ENCODE assay signal across 8 cellular contexts in the genomic region with DNA sequence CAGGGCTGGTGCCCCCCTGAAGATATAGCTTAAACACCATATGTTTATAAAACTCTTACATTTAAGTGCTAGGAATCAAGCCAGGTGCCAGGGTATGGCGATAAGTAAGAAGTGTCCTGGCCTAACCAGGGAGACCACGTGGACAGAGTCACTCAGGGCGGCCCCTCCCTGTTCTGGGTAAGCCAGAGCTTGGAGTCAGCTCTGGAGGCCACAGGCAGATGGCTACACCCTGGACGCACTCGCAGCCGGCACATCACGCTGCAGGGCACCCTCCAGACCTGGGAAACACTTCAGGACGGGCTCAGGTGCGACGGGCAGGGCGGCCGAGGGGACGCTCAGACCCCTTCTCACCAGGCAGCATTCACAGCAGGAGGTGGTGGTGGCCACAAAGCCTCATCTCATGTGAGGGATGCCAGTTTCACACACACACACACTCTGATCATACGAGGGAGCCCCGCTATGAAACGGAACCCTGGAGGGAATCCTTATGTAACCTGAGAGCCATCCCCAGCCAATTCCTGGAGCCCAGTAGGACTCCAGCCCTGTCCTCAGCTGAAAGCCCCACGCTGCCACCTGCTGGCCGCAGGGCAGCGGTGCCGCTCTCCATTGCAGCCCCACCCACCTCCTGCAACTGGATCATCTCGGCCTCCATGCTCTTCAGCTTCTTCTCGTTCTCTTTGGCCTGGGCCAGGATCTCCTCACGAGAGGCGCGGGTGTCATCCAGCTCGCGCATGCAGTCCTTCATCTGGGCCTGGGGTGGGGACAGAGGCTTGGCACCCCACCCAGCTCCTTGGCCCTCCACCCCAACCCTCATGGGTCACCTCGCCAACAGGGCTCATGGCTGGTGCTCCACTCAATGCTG. TPM values are rescaled to one million over a fixed set of nuclear protein-coding genes. Genes with fewer than 3 reads are reported as not detected.
DNase-seq lines count a peak whose midpoint lies in the region; ATAC-seq and TF ChIP-seq lines count a peak whose summit lies in the region.

No MANE protein-coding gene starts in this region.

- TF ChIP-seq CTCF in CD14-positive monocyte (IDR thresholded peaks at IDR 0.05), result peak; percentile 94
- peak; percentile 95 for TF ChIP-seq CTCF in HL-60 (IDR thresholded peaks at IDR 0.05; ENCODE audit: insufficient read depth, low read length)
- TF ChIP-seq CTCF in esophagus squamous epithelium (IDR thresholded peaks at IDR 0.05), result peak; percentile 68 to 95 (median 88)

- H3K4me1 ChIP-seq in esophagus squamous epithelium, result peaks cover 0 to 51% (median 7%) of the 10 kb centered on the region in 3 donors

- ATAC-seq in activated T-cell treated with anti-CD3 and anti-CD28 coated beads, Interleukin-2, amount 50 U/mL, for 4 hours, result peak; percentile 80 to 85
- peak; percentile 71 to 79 for ATAC-seq in natural killer cell treated with Interleukin-12 subunit alpha and Interleukin-12 subunit beta and Interleukin-15 and Interleukin-18, amount 100 ng/mL, for 72 hours
- ATAC-seq in stimulated activated naive CD8-positive, alpha-beta T cell treated with anti-CD3 and anti-CD28 coated beads, Interleukin-15, Interleukin-2, amounts not matched to agents 100 U/mL and 50 U/mL, for 24 hours, result peak; percentile 78
- ATAC-seq in HG02938 (IDR thresholded peaks at IDR 0.05; ENCODE audit: unreplicated experiment), result no peak

- H3K4me1 Mint-ChIP-seq in CD14-positive monocyte, result no peaks in the 10 kb centered on the region
- peaks cover 32% of the 10 kb centered on the region for H3K4me1 Mint-ChIP-seq in activated T-cell treated with anti-CD3 and anti-CD28 coated beads, Interleukin-2, amount 50 U/mL, for 4 hours (ENCODE audit: low read depth)
- H3K4me1 Mint-ChIP-seq in natural killer cell treated with Interleukin-12 subunit alpha and Interleukin-12 subunit beta and Interleukin-15 and Interleukin-18, amount 100 ng/mL, for 72 hours (ENCODE audit: low read depth in 2 of 2), result peaks cover 28 to 29% of the 10 kb centered on the region in 2 donors

- DNase-seq in CD14-positive monocyte (ENCODE audit: low spot score) (peak; percentile 58), HL-60 (ENCODE audit: low read depth in 1 of 2, low spot score in 1 of 2) (peak; percentile 39 to 65), OCI-M2 (lab: John Stamatoyannopoulos, UW; ENCODE audit: unreplicated experiment) (peak; percentile 9), esophagus squamous epithelium (lab: John Stamatoyannopoulos, UW) (no peak)
- peak; percentile 47 for DNase-seq in activated T-cell treated with anti-CD3 and anti-CD28 coated beads, Interleukin-2, amount 50 U/mL, for 4 hours
- DNase-seq in natural killer cell treated with Interleukin-12 subunit alpha and Interleukin-12 subunit beta and Interleukin-15 and Interleukin-18, amount 100 ng/mL, for 72 hours (ENCODE audit: low spot score), result no peak
- peak; percentile 78 for DNase-seq in stimulated activated naive CD8-positive, alpha-beta T cell treated with anti-CD3 and anti-CD28 coated beads, Interleukin-15, Interleukin-2, amounts not matched to agents 100 U/mL and 50 U/mL, for 24 hours

- H3K27me3 ChIP-seq in HL-60 (ENCODE audit: insufficient read depth, poor library complexity, severe bottlenecking) (no peaks in the 10 kb centered on the region), esophagus squamous epithelium (no peaks in the 10 kb centered on the region)

- H3K27ac ChIP-seq in HL-60 (replicated peaks) (no peak overlapping the region), esophagus squamous epithelium (peak overlapping the region; percentile 6 to 76 (median 71))

- peaks cover 0 to 2% (median 0%) of the 10 kb centered on the region in 7 donors for H3K9me3 Mint-ChIP-seq in CD14-positive monocyte
- no peaks in the 10 kb centered on the region for H3K9me3 Mint-ChIP-seq in activated T-cell treated with anti-CD3 and anti-CD28 coated beads, Interleukin-2, amount 50 U/mL, for 4 hours
- no peaks in the 10 kb centered on the region for H3K9me3 Mint-ChIP-seq in natural killer cell treated with Interleukin-12 subunit alpha and Interleukin-12 subunit beta and Interleukin-15 and Interleukin-18, amount 100 ng/mL, for 72 hours

- H3K27ac Mint-ChIP-seq in CD14-positive monocyte, result peak overlapping the region in 5 of 7 donors; percentile 42 to 88 (median 80)
- H3K27ac Mint-ChIP-seq in natural killer cell treated with Interleukin-12 subunit alpha and Interleukin-12 subunit beta and Interleukin-15 and Interleukin-18, amount 100 ng/mL, for 72 hours, result peak overlapping the region; percentile 63 to 85

- no peak for TF ChIP-seq POLR2A in esophagus squamous epithelium (IDR thresholded peaks at IDR 0.05)

- peaks cover 65 to 100% (median 82%) of the 10 kb centered on the region in 3 donors for H3K36me3 ChIP-seq in esophagus squamous epithelium

- 36 to 58% methylated on average over 11 to 18 of the region's 28 CpGs for WGBS in esophagus squamous epithelium, 2 donors

- no peak overlapping the region for H3K4me3 ChIP-seq in HL-60 (replicated peaks; ENCODE audit: insufficient read depth, low read length)
- H3K4me3 ChIP-seq in esophagus squamous epithelium, result no peak overlapping the region

- H3K27me3 Mint-ChIP-seq in CD14-positive monocyte (ENCODE audit: low read depth in 3 of 3), result no peaks in the 10 kb centered on the region
- no peaks in the 10 kb centered on the region for H3K27me3 Mint-ChIP-seq in activated T-cell treated with anti-CD3 and anti-CD28 coated beads, Interleukin-2, amount 50 U/mL, for 4 hours (ENCODE audit: low read depth)
- no peaks in the 10 kb centered on the region for H3K27me3 Mint-ChIP-seq in natural killer cell treated with Interleukin-12 subunit alpha and Interleukin-12 subunit beta and Interleukin-15 and Interleukin-18, amount 100 ng/mL, for 72 hours

- peaks cover 85 to 97% of the 10 kb centered on the region in 2 donors for H3K36me3 Mint-ChIP-seq in CD14-positive monocyte
- peaks cover 42% of the 10 kb centered on the region for H3K36me3 Mint-ChIP-seq in activated T-cell treated with anti-CD3 and anti-CD28 coated beads, Interleukin-2, amount 50 U/mL, for 4 hours (ENCODE audit: insufficient read depth)
- peaks cover 12% of the 10 kb centered on the region for H3K36me3 Mint-ChIP-seq in natural killer cell treated with Interleukin-12 subunit alpha and Interleukin-12 subunit beta and Interleukin-15 and Interleukin-18, amount 100 ng/mL, for 72 hours

- H3K4me3 Mint-ChIP-seq in CD14-positive monocyte, result no peak overlapping the region
- H3K4me3 Mint-ChIP-seq in activated T-cell treated with anti-CD3 and anti-CD28 coated beads, Interleukin-2, amount 50 U/mL, for 4 hours, result no peak overlapping the region
- no peak overlapping the region for H3K4me3 Mint-ChIP-seq in natural killer cell treated with Interleukin-12 subunit alpha and Interleukin-12 subunit beta and Interleukin-15 and Interleukin-18, amount 100 ng/mL, for 72 hours

- intact Hi-C loops in CD14-positive monocyte (cut with micrococcal nuclease) (no loop called here), esophagus squamous epithelium (cut with DNase I) (no loop called here)

- no peaks in the 10 kb centered on the region for H3K9me3 ChIP-seq in esophagus squamous epithelium

RNA-seq across cellular contexts. Expression of a gene that starts 33.4 kb away (rescaled TPM):
- polyA plus RNA-seq in CD14-positive monocyte, result 1 to 10 TPM; 3.4 to 6.1 TPM
- total RNA-seq in activated T-cell treated with anti-CD3 and anti-CD28 coated beads, Interleukin-2, amount 50 U/mL, for 4 hours, result 10 to 100 TPM; 39.8 to 53.1 (median 42.0) TPM
- 10 to 100 TPM in 3 of 4 donors, 1 to 10 TPM in 1; 8.4 to 49.3 (median 20.6) TPM for total RNA-seq in esophagus squamous epithelium
- 100 to 1,000 TPM in 1 of 2 donors, 10 to 100 TPM in 1; 42.2 to 129 TPM for total RNA-seq in natural killer cell treated with Interleukin-12 subunit alpha and Interleukin-12 subunit beta and Interleukin-15 and Interleukin-18, amount 100 ng/mL, for 72 hours

RNA-seq across cellular contexts. Expression of a gene that starts 47.0 kb away (rescaled TPM):
- polyA plus RNA-seq in CD14-positive monocyte, result 10 to 100 TPM; 12.6 to 13.2 TPM
- total RNA-seq in activated T-cell treated with anti-CD3 and anti-CD28 coated beads, Interleukin-2, amount 50 U/mL, for 4 hours, result 100 to 1,000 TPM in 2 of 3 donors, 10 to 100 TPM in 1; 99.6 to 117 (median 106) TPM
- total RNA-seq in esophagus squamous epithelium, result 10 to 100 TPM; 14.6 to 44.5 (median 23.5) TPM
- 100 to 1,000 TPM in 1 of 2 donors, 10 to 100 TPM in 1; 92.1 to 231 TPM for total RNA-seq in natural killer cell treated with Interleukin-12 subunit alpha and Interleukin-12 subunit beta and Interleukin-15 and Interleukin-18, amount 100 ng/mL, for 72 hours

Comparison
In these comparisons a context has a peak if more than half of its experiments do, and no peak if none do; other contexts are left out.
1. DNase-seq: peak in CD14-positive monocyte (single experiment), HL-60 (2 of 2), OCI-M2 (single experiment), activated T-cell treated with anti-CD3 and anti-CD28 coated beads, Interleukin-2, amount 50 U/mL, for 4 hours (single experiment) and stimulated activated naive CD8-positive, alpha-beta T cell treated with anti-CD3 and anti-CD28 coated beads, Interleukin-15, Interleukin-2, amounts not matched to agents 100 U/mL and 50 U/mL, for 24 hours (single experiment); none in esophagus squamous epithelium (single experiment) and natural killer cell treated with Interleukin-12 subunit alpha and Interleukin-12 subunit beta and Interleukin-15 and Interleukin-18, amount 100 ng/mL, for 72 hours (single experiment).
2. Peak in every context shown above with its lines, with median percentiles within 50 percentile points of each other: CTCF ChIP-seq.